In genomic region chr10:3433988-3434387, GRCh38 we compare ENCODE assay signal across 25 cellular contexts.
DNase-seq lines count a peak whose midpoint lies in the region; ATAC-seq, FAIRE-seq and TF ChIP-seq lines count a peak whose summit lies in the region.
"Had no signal": no experiment of that assay in that cellular context is flagged by ENCODE, and none has a peak within 500 bp of the region (broad histone marks: within the 10 kb centered on the region; RNA-seq: fewer than 3 reads in every experiment).

No MANE protein-coding gene starts in this region.

- H3K9ac ChIP-seq in liver (ENCODE audit: low read depth in 1 of 2, low read length in 2 of 2) (no peak overlapping the region), HepG2 (ENCODE audit: insufficient read depth, low read depth, low read length) (no peak overlapping the region)

- no peak overlapping the region for H3K4me2 ChIP-seq in HepG2 (ENCODE audit: low read depth, low read length)

- H3K9me3 ChIP-seq in liver (ENCODE audit: control insufficient read depth in 4 of 4, low read length in 3 of 4) (peaks cover 0 to 3% (median under 1%) of the 10 kb centered on the region in 4 donors), HepG2 (ENCODE audit: low read length) (peaks cover 5% of the 10 kb centered on the region), left lung (peaks cover 0 to under 1% of the 10 kb centered on the region in 2 donors)
- H3K9me3 ChIP-seq: Caco-2 had no signal

- ATAC-seq in HepG2 (no peak), left lung (no peak)
- ATAC-seq: CD8-positive, alpha-beta T cell; K562; Panc1 had no signal

- H3K79me2 ChIP-seq in HepG2 (ENCODE audit: insufficient read depth, low read length) = no peaks in the 10 kb centered on the region

- no peaks in the 10 kb centered on the region for H3K27me3 Mint-ChIP-seq in osteocyte (ENCODE audit: unreplicated experiment)
- H3K27me3 Mint-ChIP-seq in nephron progenitor cell (ENCODE audit: low read depth, poor library complexity) = peaks cover 4% of the 10 kb centered on the region

- no peak for TF ChIP-seq EP300 in HepG2 (IDR thresholded peaks at IDR 0.05; ENCODE audit: low read depth in 2 of 2, low read length in 2 of 2)
- no peak for TF ChIP-seq EP300 in HepG2 (CRISPR knock-in tag; IDR thresholded peaks at IDR 0.05; ENCODE audit: borderline replicate concordance)

- TF ChIP-seq RAD21 in liver (IDR thresholded peaks at IDR 0.05) (no peak), HepG2 (CRISPR knock-in tag; IDR thresholded peaks at IDR 0.05) (no peak)

- no peaks in the 10 kb centered on the region for H3K36me3 ChIP-seq in liver (ENCODE audit: control insufficient read depth in 4 of 4, insufficient read depth in 3 of 4, low read depth in 1 of 4, low read length in 3 of 4)
- no peaks in the 10 kb centered on the region for H3K36me3 ChIP-seq in HepG2 (replicated peaks in 1 of 2; ENCODE audit: control insufficient read depth in 1 of 2, insufficient read depth in 2 of 2, low read length in 2 of 2)
- H3K36me3 ChIP-seq in left lung = no peaks in the 10 kb centered on the region

- H3K27me3 ChIP-seq in liver (ENCODE audit: control insufficient read depth in 4 of 4, insufficient read depth in 4 of 4, low read length in 3 of 4) (no peaks in the 10 kb centered on the region), HepG2 (ENCODE audit: control insufficient read depth in 1 of 2, insufficient read depth in 2 of 2, low read length in 2 of 2) (no peaks in the 10 kb centered on the region; a peak in 1 of 5 replicates), left lung (no peaks in the 10 kb centered on the region)

- TF ChIP-seq CTCF in liver (IDR thresholded peaks at IDR 0.05; ENCODE audit: low read depth, low read length, missing input control) (no peak), HepG2 (CRISPR knock-in tag; IDR thresholded peaks at IDR 0.05) (no peak), osteocyte (IDR thresholded peaks at IDR 0.05) (no peak), left lung (IDR thresholded peaks at IDR 0.05) (no peak), nephron progenitor cell (IDR thresholded peaks at IDR 0.05) (no peak)

- H3K4me1 ChIP-seq in liver (ENCODE audit: control insufficient read depth in 4 of 4, insufficient read depth in 4 of 4, low read length in 3 of 4) (no peaks in the 10 kb centered on the region), HepG2 (ENCODE audit: insufficient read depth, low read length) (no peaks in the 10 kb centered on the region), left lung (no peaks in the 10 kb centered on the region)
- H3K4me1 ChIP-seq: Caco-2 had no signal

- no peak overlapping the region for H3K4me3 Mint-ChIP-seq in osteocyte (ENCODE audit: unreplicated experiment)
- H3K4me3 Mint-ChIP-seq in nephron progenitor cell = no peak overlapping the region
- H3K4me3 Mint-ChIP-seq: B cell; CD8-positive, alpha-beta T cell had no signal

- H3K27ac Mint-ChIP-seq in osteocyte (ENCODE audit: unreplicated experiment) (no peak overlapping the region), nephron progenitor cell (no peak overlapping the region)
- H3K27ac Mint-ChIP-seq: B cell; CD8-positive, alpha-beta T cell had no signal

- TF ChIP-seq POLR2A in HepG2 (IDR thresholded peaks at IDR 0.05; ENCODE audit: insufficient read depth in 1 of 2, low read depth in 2 of 2, low read length in 2 of 2) = no peak

- BruUV-seq in HepG2 (replicated peaks; lab: Mats Ljungman, UMichigan) = no TSS peak

- DNase-seq in HepG2 (ENCODE audit: low spot score) = no peak
- DNase-seq in NCI-H69 (lab: John Stamatoyannopoulos, UW) = peak; percentile 49
- peak; percentile 57 for DNase-seq in osteocyte (ENCODE audit: extremely low spot score, unreplicated experiment)
- DNase-seq in A172 (ENCODE audit: low spot score) = no peak
- DNase-seq in left lung = no peak
- no peak for DNase-seq in nephron progenitor cell
- DNase-seq: Caco-2; CD8-positive, alpha-beta T cell; Kasumi-1; MV-4-11; NCI-H1105; NCI-H1436 treated with DMSO at 0.1 percent for 48 hours; NCI-H2029 treated with DMSO at 0.1 percent for 48 hours; NCI-H226; NCI-H510A; NCI-H774; SIG-M5 had no signal

- intact Hi-C loops in HepG2 (cut with micrococcal nuclease; ENCODE audit: unreplicated experiment) (no loop called here), left lung (cut with DNase I) (no loop called here)

- H3K4me1 Mint-ChIP-seq in osteocyte (ENCODE audit: unreplicated experiment) (peaks cover 23% of the 10 kb centered on the region), nephron progenitor cell (peaks cover 16% of the 10 kb centered on the region)

- in situ Hi-C loops in HepG2 (cut with HindIII; ENCODE audit: extremely low pct_ligation_motif_present, low pct_unique_long_range_greater_than_20kb) = no loop called here

- no peaks in the 10 kb centered on the region for H3K36me3 Mint-ChIP-seq in osteocyte (ENCODE audit: unreplicated experiment)
- H3K36me3 Mint-ChIP-seq in nephron progenitor cell (ENCODE audit: low read depth) = peaks cover 5% of the 10 kb centered on the region
- H3K36me3 Mint-ChIP-seq: CD8-positive, alpha-beta T cell had no signal

- no peak overlapping the region for H2AFZ ChIP-seq in HepG2 (ENCODE audit: low read length)

- H3K27ac ChIP-seq in liver (ENCODE audit: low read depth in 1 of 2, low read length in 2 of 2) = peak overlapping the region; percentile 23 to 33
- H3K27ac ChIP-seq in HepG2 (ENCODE audit: extremely low read length, insufficient read depth, low read length) = no peak overlapping the region
- H3K27ac ChIP-seq in left lung = no peak overlapping the region
- H3K27ac ChIP-seq: C4-2B, SK-N-MC had no signal

- no peak overlapping the region for H3K4me3 ChIP-seq in liver (ENCODE audit: low read depth in 1 of 3, low read length in 3 of 3)
- no peak overlapping the region for H3K4me3 ChIP-seq in HepG2 (replicated peaks in 1 of 3; ENCODE audit: insufficient read depth in 1 of 3, low read depth in 2 of 3, low read length in 3 of 3)
- no peak overlapping the region for H3K4me3 ChIP-seq in left lung
- H3K4me3 ChIP-seq: K562, SK-N-MC had no signal

- H4K20me1 ChIP-seq in HepG2 (ENCODE audit: insufficient read depth, low read length) = no peaks in the 10 kb centered on the region

- no peak for FAIRE-seq in HepG2 (lab: Jason Lieb, UNC)
- FAIRE-seq: G401.6, H54, K562 had no signal

- CTCF ChIA-PET in HepG2 (lab: Yijun Ruan, JAX; ENCODE audit: low intra/inter-chr PET ratio, low total read pairs) = no interaction called here

- POLR2A ChIA-PET in HepG2 (lab: Yijun Ruan, JAX) = no interaction called here

- H3K9me3 Mint-ChIP-seq in osteocyte (ENCODE audit: unreplicated experiment) (peaks cover under 1% of the 10 kb centered on the region), nephron progenitor cell (peaks cover 22% of the 10 kb centered on the region)

- 75% methylated on average over 6 of the region's 6 CpGs for WGBS in liver
- WGBS in HepG2 (ENCODE audit: low lambda C conversion rate) = 19% methylated on average over 6 of the region's 6 CpGs

TF ChIP-seq in liver, 16 proteins besides CTCF, POLR2A, EP300 and RAD21:
- no peak for TF ChIP-seq EGR1 (IDR thresholded peaks at IDR 0.05; ENCODE audit: low read depth in 2 of 2)
- no peak for TF ChIP-seq JUND (IDR thresholded peaks at IDR 0.05)

TF ChIP-seq in HepG2, 621 proteins besides CTCF, POLR2A, EP300 and RAD21:
- no peak for TF ChIP-seq ZBTB20 (CRISPR knock-in tag; IDR thresholded peaks at IDR 0.05; ENCODE audit: borderline replicate concordance, low read depth)
- TF ChIP-seq GZF1 (CRISPR knock-in tag; IDR thresholded peaks at IDR 0.05) = no peak
- TF ChIP-seq ZFP36L2 (CRISPR knock-in tag; IDR thresholded peaks at IDR 0.05) = no peak
- no peak for TF ChIP-seq CENPBD1 (CRISPR knock-in tag; IDR thresholded peaks at IDR 0.05; ENCODE audit: borderline replicate concordance, low read depth)
- TF ChIP-seq ZNF878 (CRISPR knock-in tag; IDR thresholded peaks at IDR 0.05) = no peak
- TF ChIP-seq TP53 (CRISPR knock-in tag; conservative IDR thresholded peaks at IDR 0.05) = no peak
- TF ChIP-seq, protein P1, sequence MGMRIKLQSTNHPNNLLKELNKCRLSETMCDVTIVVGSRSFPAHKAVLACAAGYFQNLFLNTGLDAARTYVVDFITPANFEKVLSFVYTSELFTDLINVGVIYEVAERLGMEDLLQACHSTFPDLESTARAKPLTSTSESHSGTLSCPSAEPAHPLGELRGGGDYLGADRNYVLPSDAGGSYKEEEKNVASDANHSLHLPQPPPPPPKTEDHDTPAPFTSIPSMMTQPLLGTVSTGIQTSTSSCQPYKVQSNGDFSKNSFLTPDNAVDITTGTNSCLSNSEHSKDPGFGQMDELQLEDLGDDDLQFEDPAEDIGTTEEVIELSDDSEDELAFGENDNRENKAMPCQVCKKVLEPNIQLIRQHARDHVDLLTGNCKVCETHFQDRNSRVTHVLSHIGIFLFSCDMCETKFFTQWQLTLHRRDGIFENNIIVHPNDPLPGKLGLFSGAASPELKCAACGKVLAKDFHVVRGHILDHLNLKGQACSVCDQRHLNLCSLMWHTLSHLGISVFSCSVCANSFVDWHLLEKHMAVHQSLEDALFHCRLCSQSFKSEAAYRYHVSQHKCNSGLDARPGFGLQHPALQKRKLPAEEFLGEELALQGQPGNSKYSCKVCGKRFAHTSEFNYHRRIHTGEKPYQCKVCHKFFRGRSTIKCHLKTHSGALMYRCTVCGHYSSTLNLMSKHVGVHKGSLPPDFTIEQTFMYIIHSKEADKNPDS (CRISPR knock-in tag; IDR thresholded peaks at IDR 0.05) = no peak
- TF ChIP-seq ZNF253 (CRISPR knock-in tag; IDR thresholded peaks at IDR 0.05; ENCODE audit: borderline replicate concordance) = no peak
- TF ChIP-seq ZNF816 (CRISPR knock-in tag; IDR thresholded peaks at IDR 0.05; ENCODE audit: borderline replicate concordance) = no peak
- TF ChIP-seq ELF1 (CRISPR knock-in tag; IDR thresholded peaks at IDR 0.05) = no peak
- no peak for TF ChIP-seq TIGD3 (CRISPR knock-in tag; IDR thresholded peaks at IDR 0.05; ENCODE audit: borderline replicate concordance)
- no peak for TF ChIP-seq JARID2 (CRISPR knock-in tag; IDR thresholded peaks at IDR 0.05; ENCODE audit: insufficient replicate concordance)
- no peak for TF ChIP-seq AGO2 (optimal IDR thresholded peaks at IDR 0.05; ENCODE audit: low read depth, low read length)
- TF ChIP-seq SRF (IDR thresholded peaks at IDR 0.05; ENCODE audit: low read depth, low read length) = no peak
- no peak for TF ChIP-seq ZNF44 (CRISPR knock-in tag; IDR thresholded peaks at IDR 0.05)

Comparison
In these comparisons a context has a peak if more than half of its experiments do, and no peak if none do; other contexts are left out.
1. H3K27ac ChIP-seq: peak in liver (2 of 2); none in HepG2 (single experiment) and left lung (0 of 2).
2. DNase-seq: peak in NCI-H69 (single experiment) and osteocyte (single experiment); none in HepG2 (single experiment), A172 (single experiment), left lung (0 of 2) and nephron progenitor cell (single experiment).